In the genomic region with DNA sequence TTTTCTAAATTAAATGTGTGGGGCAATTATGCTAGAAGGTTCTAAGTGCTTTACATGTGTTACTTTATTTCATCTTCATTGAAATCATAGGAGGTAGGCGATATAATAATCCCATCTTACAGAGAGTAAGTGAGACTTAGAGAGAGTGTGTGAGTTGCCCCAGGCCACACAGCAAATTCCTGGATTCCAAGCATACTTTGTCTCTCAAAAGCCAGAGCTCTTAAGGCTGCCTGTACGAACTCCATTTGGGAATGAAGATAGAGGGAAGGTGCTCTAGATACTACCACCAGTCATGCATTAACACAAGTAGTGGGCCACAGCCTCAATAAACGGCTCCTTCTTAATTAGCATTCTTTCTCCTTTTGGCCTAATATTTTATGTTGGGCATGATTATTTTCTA, we compare ENCODE assay signal across 21 cellular contexts.
A peak's percentile ranks its signal among the peaks of the same experiment; 100 is the strongest.
DNase-seq lines count a peak whose midpoint lies in the region; ATAC-seq, FAIRE-seq and TF ChIP-seq lines count a peak whose summit lies in the region.
"Had no signal": no experiment of that assay in that cellular context is flagged by ENCODE, and none has a peak within 500 bp of the region (broad histone marks: within the 10 kb centered on the region; RNA-seq: fewer than 3 reads in every experiment).

No MANE protein-coding gene starts in this region.

- H3K36me3 ChIP-seq in HAP-1 (replicated peaks) (peaks cover 6% of the 10 kb centered on the region), astrocyte (ENCODE audit: insufficient read depth, low read length) (no peaks in the 10 kb centered on the region), neural progenitor cell (no peaks in the 10 kb centered on the region)

- H3K36me3 Mint-ChIP-seq in astrocyte (ENCODE audit: low read depth, unreplicated experiment) (peaks cover 8% of the 10 kb centered on the region), neural progenitor cell (peaks cover 30% of the 10 kb centered on the region)
- no peaks in the 10 kb centered on the region for H3K36me3 Mint-ChIP-seq in activated CD4-positive, alpha-beta T cell treated with anti-CD3 and anti-CD28 coated beads, Interleukin-2, amount 10 ng/mL, durations not matched to agents 24 days and 14 days (ENCODE audit: low read depth)

- no peaks in the 10 kb centered on the region for H3K9me3 Mint-ChIP-seq in astrocyte (ENCODE audit: unreplicated experiment)
- no peaks in the 10 kb centered on the region for H3K9me3 Mint-ChIP-seq in neural progenitor cell
- no peaks in the 10 kb centered on the region for H3K9me3 Mint-ChIP-seq in activated CD4-positive, alpha-beta T cell treated with anti-CD3 and anti-CD28 coated beads, Interleukin-2, amount 10 ng/mL, durations not matched to agents 24 days and 14 days
- H3K9me3 Mint-ChIP-seq: T-helper 1 cell treated with Interleukin-12 subunit alpha and Interleukin-12 subunit beta and Interleukin-4 antibody, amounts not matched to agents 30 μg/mL and 1 μg/mL, for 36 hours had no signal

- DNase-seq in EH (ENCODE audit: low read depth) (peak; percentile 70), HAP-1 (ENCODE audit: low spot score in 2 of 2) (peak; percentile 51 to 63), astrocyte (ENCODE audit: low read depth) (no peak), neural progenitor cell (ENCODE audit: low spot score) (peak; percentile 32), NCI-H2107 treated with DMSO at 0.1 percent for 48 hours (lab: John Stamatoyannopoulos, UW; ENCODE audit: unreplicated experiment) (no peak), GM19240 (ENCODE audit: insufficient read length, low spot score) (no peak)
- no peak for DNase-seq in activated CD4-positive, alpha-beta T cell treated with anti-CD3 and anti-CD28 coated beads, Interleukin-2, amount 10 ng/mL, durations not matched to agents 24 days and 14 days
- DNase-seq: DMS79, GOT3, HFFc6, KBM-7, NCI-H1105, NCI-H2081 treated with DMSO at 0.1 percent for 48 hours, NCI-H524, PC-3, SIG-M5 had no signal

- H3K4me3 ChIP-seq in HAP-1 (no peak overlapping the region), astrocyte (ENCODE audit: insufficient read depth, low read depth, low read length) (no peak overlapping the region), neural progenitor cell (no peak overlapping the region)

- H3K9ac ChIP-seq in astrocyte (ENCODE audit: low read length): no peak overlapping the region
- no peak overlapping the region for H3K9ac ChIP-seq in neural progenitor cell

- peaks cover 24% of the 10 kb centered on the region for H3K4me1 Mint-ChIP-seq in astrocyte (ENCODE audit: low read depth, unreplicated experiment)
- peaks cover 42% of the 10 kb centered on the region for H3K4me1 Mint-ChIP-seq in neural progenitor cell
- peaks cover 6% of the 10 kb centered on the region for H3K4me1 Mint-ChIP-seq in activated CD4-positive, alpha-beta T cell treated with anti-CD3 and anti-CD28 coated beads, Interleukin-2, amount 10 ng/mL, durations not matched to agents 24 days and 14 days

- FAIRE-seq in astrocyte (lab: Jason Lieb, UNC): no peak
- FAIRE-seq: G401.6 had no signal

- H3K27me3 Mint-ChIP-seq in astrocyte (ENCODE audit: low read depth, unreplicated experiment): no peaks in the 10 kb centered on the region
- no peaks in the 10 kb centered on the region for H3K27me3 Mint-ChIP-seq in neural progenitor cell (ENCODE audit: insufficient read depth, low read depth)
- no peaks in the 10 kb centered on the region for H3K27me3 Mint-ChIP-seq in activated CD4-positive, alpha-beta T cell treated with anti-CD3 and anti-CD28 coated beads, Interleukin-2, amount 10 ng/mL, durations not matched to agents 24 days and 14 days

- no peak overlapping the region for H2AFZ ChIP-seq in astrocyte (ENCODE audit: low read depth, low read length)
- no peak overlapping the region for H2AFZ ChIP-seq in neural progenitor cell (replicated peaks)

- H3K4me3 Mint-ChIP-seq in astrocyte (ENCODE audit: unreplicated experiment) (no peak overlapping the region), neural progenitor cell (no peak overlapping the region)
- H3K4me3 Mint-ChIP-seq in activated CD4-positive, alpha-beta T cell treated with anti-CD3 and anti-CD28 coated beads, Interleukin-2, amount 10 ng/mL, durations not matched to agents 24 days and 14 days: no peak overlapping the region
- H3K4me3 Mint-ChIP-seq: HFFc6; T-helper 1 cell treated with Interleukin-12 subunit alpha and Interleukin-12 subunit beta and Interleukin-4 antibody, amounts not matched to agents 30 μg/mL and 1 μg/mL, for 36 hours had no signal

- H3K9me3 ChIP-seq in HAP-1 (no peaks in the 10 kb centered on the region), astrocyte (ENCODE audit: insufficient read depth, low read depth, low read length) (no peaks in the 10 kb centered on the region), neural progenitor cell (ENCODE audit: low read depth) (no peaks in the 10 kb centered on the region)

- H3K27ac Mint-ChIP-seq in astrocyte (ENCODE audit: unreplicated experiment) (peak overlapping the region; percentile 81), neural progenitor cell (no peak overlapping the region)
- no peak overlapping the region for H3K27ac Mint-ChIP-seq in activated CD4-positive, alpha-beta T cell treated with anti-CD3 and anti-CD28 coated beads, Interleukin-2, amount 10 ng/mL, durations not matched to agents 24 days and 14 days
- H3K27ac Mint-ChIP-seq: HFFc6; T-helper 1 cell treated with Interleukin-12 subunit alpha and Interleukin-12 subunit beta and Interleukin-4 antibody, amounts not matched to agents 30 μg/mL and 1 μg/mL, for 36 hours had no signal

- H3K79me2 ChIP-seq in astrocyte (ENCODE audit: insufficient read depth, low read length): peaks cover 2% of the 10 kb centered on the region
- H3K79me2 ChIP-seq in neural progenitor cell (ENCODE audit: low read depth): no peaks in the 10 kb centered on the region

- H3F3A ChIP-seq in neural progenitor cell (ENCODE audit: low read depth): peaks cover 7% of the 10 kb centered on the region

- H3K27ac ChIP-seq in astrocyte (ENCODE audit: low read depth, low read length) (no peak overlapping the region), neural progenitor cell (no peak overlapping the region)
- H3K27ac ChIP-seq: C4-2B, RWPE1 had no signal

- H3K4me2 ChIP-seq in astrocyte (ENCODE audit: low read length) (no peak overlapping the region), neural progenitor cell (no peak overlapping the region)

- intact Hi-C loops in activated CD4-positive, alpha-beta T cell treated with anti-CD3 and anti-CD28 coated beads, Interleukin-2, amount 10 ng/mL, durations not matched to agents 24 days and 14 days (cut with micrococcal nuclease): loop anchor here (10.0 kb wide), 1 partner anchor 165 kb away; no protein-coding TSS in a partner anchor

- in situ Hi-C loops in HAP-1 (cut with MboI; ENCODE audit: low sequenced_read_pairs): no loop called here

- H4K20me1 ChIP-seq in astrocyte (ENCODE audit: insufficient read depth, low read length) (no peaks in the 10 kb centered on the region), neural progenitor cell (ENCODE audit: low read depth) (no peaks in the 10 kb centered on the region)

- no peak for ATAC-seq in HG03175 (IDR thresholded peaks at IDR 0.05; ENCODE audit: unreplicated experiment)
- ATAC-seq: PC-3 had no signal

- H3K27me3 ChIP-seq in HAP-1 (ENCODE audit: low read depth) (no peaks in the 10 kb centered on the region), astrocyte (ENCODE audit: insufficient read depth, low read length) (no peaks in the 10 kb centered on the region), neural progenitor cell (no peaks in the 10 kb centered on the region)

- peaks cover 58% of the 10 kb centered on the region for H3K4me1 ChIP-seq in HAP-1
- no peaks in the 10 kb centered on the region for H3K4me1 ChIP-seq in astrocyte (ENCODE audit: insufficient read depth, low read length)
- H3K4me1 ChIP-seq in neural progenitor cell: peaks cover 7% of the 10 kb centered on the region

- TF ChIP-seq CTCF in astrocyte (IDR thresholded peaks at IDR 0.05; ENCODE audit: insufficient read depth, low read depth, low read length): no peak
- no peak for TF ChIP-seq CTCF in neural progenitor cell (IDR thresholded peaks at IDR 0.05)

Comparison
In these comparisons a context has a peak if more than half of its experiments do, and no peak if none do; other contexts are left out.
1. DNase-seq: peak in EH (single experiment), HAP-1 (2 of 2) and neural progenitor cell (single experiment); none in astrocyte (single experiment), NCI-H2107 treated with DMSO at 0.1 percent for 48 hours (single experiment), GM19240 (single experiment) and activated CD4-positive, alpha-beta T cell treated with anti-CD3 and anti-CD28 coated beads, Interleukin-2, amount 10 ng/mL, durations not matched to agents 24 days and 14 days (single experiment).